Comparison of ENCODE assay signal across 23 cellular contexts in the genomic region with DNA sequence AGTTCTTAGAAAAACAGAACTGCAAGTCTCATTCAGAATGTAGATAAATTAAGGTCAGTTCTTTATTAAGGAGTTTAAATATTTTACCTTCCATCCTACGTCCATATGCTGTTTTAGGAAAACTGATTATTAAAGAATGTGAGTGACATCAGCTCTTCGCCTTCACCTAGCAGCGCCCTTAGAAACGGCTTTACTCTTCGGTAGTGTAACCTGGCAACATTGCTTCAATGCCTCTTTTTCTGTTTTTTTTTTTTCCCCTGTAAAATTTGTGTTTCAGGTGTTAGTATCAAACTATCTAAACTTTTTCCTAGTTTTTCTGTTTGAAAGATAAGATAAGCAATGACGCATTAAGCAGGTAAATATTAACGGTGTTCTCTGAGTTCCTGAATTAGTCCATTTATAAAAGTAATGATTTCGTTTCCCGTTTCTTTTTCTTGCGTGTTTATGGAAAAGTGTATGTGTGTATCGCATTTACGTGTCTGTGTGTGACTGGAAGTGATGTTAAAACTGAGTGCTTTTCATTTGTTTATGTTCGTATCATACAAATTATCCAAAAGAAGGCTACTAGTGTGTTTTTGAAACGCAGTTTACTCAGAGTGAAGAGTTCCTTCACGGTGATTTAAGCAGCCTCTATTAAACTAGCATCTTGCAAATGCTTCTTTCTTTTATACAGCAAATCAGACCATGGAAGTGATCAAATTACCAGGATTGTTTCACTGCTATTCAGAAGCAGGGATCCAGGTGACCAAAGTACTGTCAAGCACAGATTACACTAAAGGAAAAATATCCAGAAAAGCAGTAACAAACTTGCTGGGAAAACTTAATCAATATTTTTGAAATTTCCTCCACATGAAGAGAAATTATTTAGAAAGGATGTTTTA.
DNase-seq lines count a peak whose midpoint lies in the region; ATAC-seq and TF ChIP-seq lines count a peak whose summit lies in the region.
"Had no signal": no experiment of that assay in that cellular context is flagged by ENCODE, and none has a peak within 500 bp of the region (broad histone marks: within the 10 kb centered on the region; RNA-seq: fewer than 3 reads in every experiment).

No MANE protein-coding gene starts in this region.

- 91 to 94% methylated on average over 15 of the region's 15 CpGs for WGBS in heart right ventricle, 2 donors

- ATAC-seq in left lobe of liver (peak; percentile 55), heart right ventricle (no peak), GM18505 (IDR thresholded peaks at IDR 0.05; ENCODE audit: unreplicated experiment) (no peak)
- ATAC-seq: effector memory CD8-positive, alpha-beta T cell; gastroesophageal sphincter; GM12878; stimulated activated effector memory CD8-positive, alpha-beta T cell treated with anti-CD3 and anti-CD28 coated beads, Interleukin-12 subunit alpha, Interleukin-12 subunit beta, amount 100 ng/mL, for 72 hours had no signal

- TF ChIP-seq POLR2A in GM18505 (IDR thresholded peaks at IDR 0.05; ENCODE audit: borderline replicate concordance, extremely low read depth, insufficient read depth, insufficient read length) (no peak), vagina (IDR thresholded peaks at IDR 0.05) (no peak)

- H3K27me3 ChIP-seq in heart right ventricle (no peaks in the 10 kb centered on the region), vagina (no peaks in the 10 kb centered on the region)
- H3K27me3 ChIP-seq: esophagus muscularis mucosa, gastroesophageal sphincter, suprapubic skin, uterus had no signal

- no peak overlapping the region for H3K4me3 ChIP-seq in heart right ventricle
- no peak overlapping the region for H3K4me3 ChIP-seq in vagina
- H3K4me3 ChIP-seq: esophagus muscularis mucosa, gastroesophageal sphincter, GM12878, skin epidermis, suprapubic skin, uterus had no signal

- H3K4me1 ChIP-seq in heart right ventricle = no peaks in the 10 kb centered on the region
- no peaks in the 10 kb centered on the region for H3K4me1 ChIP-seq in vagina
- H3K4me1 ChIP-seq: esophagus muscularis mucosa, gastroesophageal sphincter, suprapubic skin, uterus had no signal

- H3K36me3 ChIP-seq in heart right ventricle (peaks cover 0 to 17% (median 0%) of the 10 kb centered on the region in 9 donors), vagina (no peaks in the 10 kb centered on the region)
- H3K36me3 ChIP-seq: suprapubic skin, uterus had no signal

- peak; percentile 83 for DNase-seq in DMS 273 (lab: John Stamatoyannopoulos, UW; ENCODE audit: unreplicated experiment)
- peak; percentile 100 for DNase-seq in NCI-H1694 treated with DMSO at 0.1 percent for 48 hours (lab: John Stamatoyannopoulos, UW)
- DNase-seq in NCI-H748 treated with DMSO at 0.1 percent for 48 hours (lab: John Stamatoyannopoulos, UW) = peak; percentile 33
- no peak for DNase-seq in left lobe of liver (ENCODE audit: low spot score)
- DNase-seq in heart right ventricle = no peak
- no peak for DNase-seq in vagina (ENCODE audit: extremely low spot score in 2 of 2)
- no peak for DNase-seq in NOMO-1 treated with dmso at 0.1 percent for 144 hours (lab: John Stamatoyannopoulos, UW; ENCODE audit: unreplicated experiment)
- DNase-seq: activated CD4-positive, alpha-beta T cell treated with anti-CD3 and anti-CD28 coated beads, Interleukin-2, amount 10 ng/mL, durations not matched to agents 7 days and 5 days; activated naive CD8-positive, alpha-beta T cell treated with anti-CD3 and anti-CD28 coated beads for 36 hours; DMS79 treated with DMSO at 0.1 percent for 48 hours; effector memory CD8-positive, alpha-beta T cell; Karpas-422; kidney; NK-92 treated with Interleukin-12 subunit alpha and Interleukin-12 subunit beta, amount 100 ng/mL, for 24 hours; stimulated activated CD4-positive, alpha-beta T cell treated with anti-CD3 and anti-CD28 coated beads, Interleukin-2, amount 100 ng/mL, for 24 hours; uterus had no signal

- TF ChIP-seq CTCF in heart right ventricle (IDR thresholded peaks at IDR 0.05) (no peak), vagina (IDR thresholded peaks at IDR 0.05) (no peak)

- no peaks in the 10 kb centered on the region for H3K9me3 ChIP-seq in heart right ventricle
- H3K9me3 ChIP-seq in vagina = no peaks in the 10 kb centered on the region
- H3K9me3 ChIP-seq: esophagus muscularis mucosa, gastroesophageal sphincter, suprapubic skin, uterus had no signal

- intact Hi-C loops in heart right ventricle (cut with DNase I) = no loop called here
- intact Hi-C loops in vagina (cut with DNase I) = no loop called here

- no peak overlapping the region for H3K27ac ChIP-seq in heart right ventricle
- no peak overlapping the region for H3K27ac ChIP-seq in vagina
- H3K27ac ChIP-seq: esophagus muscularis mucosa, gastroesophageal sphincter, skin epidermis, suprapubic skin, uterus had no signal

Comparison
In these comparisons a context has a peak if more than half of its experiments do, and no peak if none do; other contexts are left out.
1. DNase-seq: peak in DMS 273 (single experiment), NCI-H1694 treated with DMSO at 0.1 percent for 48 hours (single experiment) and NCI-H748 treated with DMSO at 0.1 percent for 48 hours (single experiment); none in left lobe of liver (single experiment), heart right ventricle (0 of 2), vagina (0 of 2) and NOMO-1 treated with dmso at 0.1 percent for 144 hours (single experiment).